Comparison of ENCODE assay signal across 10 cellular contexts in genomic region chr6:33786736-33787135, GRCh38. TPM values are rescaled to one million over a fixed set of nuclear protein-coding genes. Genes with fewer than 3 reads are reported as not detected.
A peak's percentile ranks its signal among the peaks of the same experiment; 100 is the strongest.
DNase-seq lines count a peak whose midpoint lies in the region; ATAC-seq and TF ChIP-seq lines count a peak whose summit lies in the region.
"Had no signal": no experiment of that assay in that cellular context is flagged by ENCODE, and none has a peak within 500 bp of the region (broad histone marks: within the 10 kb centered on the region; RNA-seq: fewer than 3 reads in every experiment).

No MANE protein-coding gene starts in this region.

- H3K36me3 Mint-ChIP-seq in activated CD4-positive, alpha-beta T cell treated with anti-CD3 and anti-CD28 coated beads for 36 hours (ENCODE audit: low read depth): peaks cover 38% of the 10 kb centered on the region
- peaks cover 22% of the 10 kb centered on the region for H3K36me3 Mint-ChIP-seq in WTC11

- CTCF ChIA-PET in activated CD4-positive, alpha-beta T cell treated with anti-CD3 and anti-CD28 coated beads for 36 hours (lab: Charles Lee): interaction anchor here (0.6 to 3.8 kb wide), 4 partner anchors 11 to 377 kb away, joined by 3 to 22 read pairs (median 3); no protein-coding TSS in a partner anchor
- CTCF ChIA-PET in WTC11 (lab: Charles Lee): interaction anchor here (4.2 kb wide), 1 partner anchor 16 kb away, joined by 29 read pairs; no protein-coding TSS in a partner anchor

- peaks cover 28% of the 10 kb centered on the region for H3K36me3 ChIP-seq in iPS-15b (ENCODE audit: control insufficient read depth, insufficient read depth, low read length)
- H3K36me3 ChIP-seq in spleen: peaks cover 3 to 55% (median 30%) of the 10 kb centered on the region in 6 donors

- POLR2A ChIA-PET in activated CD4-positive, alpha-beta T cell treated with anti-CD3 and anti-CD28 coated beads for 36 hours (lab: Charles Lee): no interaction called here
- POLR2A ChIA-PET in WTC11 (lab: Charles Lee): no interaction called here

- ATAC-seq in activated CD4-positive, alpha-beta T cell treated with anti-CD3 and anti-CD28 coated beads for 36 hours: no peak
- ATAC-seq in WTC11 (no peak), GM18505 (IDR thresholded peaks at IDR 0.05; ENCODE audit: unreplicated experiment) (no peak), HG03378 (IDR thresholded peaks at IDR 0.05; ENCODE audit: unreplicated experiment) (no peak)

- no peak for TF ChIP-seq POLR2A in spleen (IDR thresholded peaks at IDR 0.05)
- no peak for TF ChIP-seq POLR2A in GM18505 (IDR thresholded peaks at IDR 0.05; ENCODE audit: borderline replicate concordance, extremely low read depth, insufficient read depth, insufficient read length)

- WGBS in spleen, 5 donors: 77 to 93% (median 85%) methylated on average over 3 of the region's 3 CpGs

- H3K4me3 Mint-ChIP-seq in activated CD4-positive, alpha-beta T cell treated with anti-CD3 and anti-CD28 coated beads for 36 hours: peak overlapping the region; percentile 96
- peak overlapping the region; percentile 86; the same call in 1 of the 2 replicates for H3K4me3 Mint-ChIP-seq in WTC11

- H3K9ac ChIP-seq in iPS-15b (ENCODE audit: low read depth, low read length): peak overlapping the region; percentile 9

- H3K27me3 Mint-ChIP-seq in activated CD4-positive, alpha-beta T cell treated with anti-CD3 and anti-CD28 coated beads for 36 hours: no peaks in the 10 kb centered on the region
- H3K27me3 Mint-ChIP-seq in WTC11 (ENCODE audit: low read depth): no peaks in the 10 kb centered on the region

- no peak for DNase-seq in activated CD4-positive, alpha-beta T cell treated with anti-CD3 and anti-CD28 coated beads for 36 hours
- no peak for DNase-seq in activated CD4-positive, alpha-beta T cell treated with anti-CD3 and anti-CD28 coated beads, Interleukin-2, amount 50 U/mL, for 48 hours
- DNase-seq in WTC11 (ENCODE audit: low spot score) (no peak), spleen (no peak), NCI-H2107 (lab: John Stamatoyannopoulos, UW) (no peak)
- DNase-seq: NCI-H2029 treated with DMSO at 0.1 percent for 48 hours had no signal

- TF ChIP-seq CTCF in WTC11 (IDR thresholded peaks at IDR 0.05): no peak
- TF ChIP-seq CTCF in spleen (IDR thresholded peaks at IDR 0.05 in 8 of 11, conservative IDR thresholded peaks at IDR 0.05 in 3 of 11): no peak

- peak overlapping the region; percentile 28 for H3K27ac Mint-ChIP-seq in activated CD4-positive, alpha-beta T cell treated with anti-CD3 and anti-CD28 coated beads for 36 hours
- H3K27ac Mint-ChIP-seq in WTC11: 0 out of 2 replicates have a peak overlapping the region, but pooled peaks have one; percentile 17

- H3K4me1 ChIP-seq in iPS-15b (ENCODE audit: control insufficient read depth, insufficient read depth, low read length) (peaks cover 53% of the 10 kb centered on the region), spleen (peaks cover 39 to 59% (median 48%) of the 10 kb centered on the region in 6 donors)

- no peaks in the 10 kb centered on the region for H3K9me3 Mint-ChIP-seq in activated CD4-positive, alpha-beta T cell treated with anti-CD3 and anti-CD28 coated beads for 36 hours (ENCODE audit: low read depth)
- H3K9me3 Mint-ChIP-seq in WTC11: no peaks in the 10 kb centered on the region

- H3K27ac ChIP-seq in spleen: peak overlapping the region; percentile 90 to 100 (median 99)

- peak overlapping the region; percentile 80 for H3K4me3 ChIP-seq in iPS-15b (ENCODE audit: low read depth, low read length)
- peak overlapping the region in 3 of 8 donors; percentile 86 to 95 (median 95) for H3K4me3 ChIP-seq in spleen

- intact Hi-C loops in activated CD4-positive, alpha-beta T cell treated with anti-CD3 and anti-CD28 coated beads for 36 hours (cut with DNase I, micrococcal nuclease): loop anchor here in 1 of 2 experiments (5.0 kb wide), 2 partner anchors 164 to 451 kb away; partner anchors contain the start of genes HMGA1 and ITPR3
- intact Hi-C loops in spleen (cut with DNase I; ENCODE audit: low total_unique reads): no loop called here

- H3K9me3 ChIP-seq in iPS-15b (ENCODE audit: control insufficient read depth, insufficient read depth, low read length): no peaks in the 10 kb centered on the region
- no peaks in the 10 kb centered on the region for H3K9me3 ChIP-seq in spleen

- H3K27me3 ChIP-seq in iPS-15b (ENCODE audit: control insufficient read depth, insufficient read depth, low read length) (no peaks in the 10 kb centered on the region), spleen (replicated peaks in 1 of 7) (no peaks in the 10 kb centered on the region)

- peaks cover 47% of the 10 kb centered on the region for H3K4me1 Mint-ChIP-seq in activated CD4-positive, alpha-beta T cell treated with anti-CD3 and anti-CD28 coated beads for 36 hours
- H3K4me1 Mint-ChIP-seq in WTC11: peaks cover 73% of the 10 kb centered on the region

TF ChIP-seq in WTC11, 78 proteins besides CTCF, POLR2A, EP300 and RAD21:
- TF ChIP-seq GRHL2 (CRISPR knock-in tag; IDR thresholded peaks at IDR 0.05; ENCODE audit: insufficient replicate concordance, severe bottlenecking) (no peak), E2F5 (CRISPR knock-in tag; IDR thresholded peaks at IDR 0.05) (no peak), MXD4 (CRISPR knock-in tag; IDR thresholded peaks at IDR 0.05; ENCODE audit: borderline replicate concordance) (no peak), ZNF532 (CRISPR knock-in tag; IDR thresholded peaks at IDR 0.05; ENCODE audit: borderline replicate concordance) (no peak), KAT7 (CRISPR knock-in tag; IDR thresholded peaks at IDR 0.05; ENCODE audit: borderline replicate concordance) (no peak), GABPB1 (CRISPR knock-in tag; IDR thresholded peaks at IDR 0.05) (no peak), MAX (CRISPR knock-in tag; IDR thresholded peaks at IDR 0.05) (no peak)

RNA-seq across cellular contexts. Expression of gene LEMD2, which starts 2.2 kb away (rescaled TPM):
- 10 to 100 TPM; 55.2 to 61.5 TPM for total RNA-seq in activated CD4-positive, alpha-beta T cell treated with anti-CD3 and anti-CD28 coated beads for 36 hours
- total RNA-seq in WTC11 (2021) (46.6 to 62.9 TPM (median 48.2 TPM) in 3 replicates), spleen (10 to 100 TPM; 59.3 to 97.6 (median 71.6) TPM)
- polyA plus RNA-seq in spleen: 10 to 100 TPM; 38.6 to 60.8 (median 50.6) TPM

RNA-seq across cellular contexts. Expression of gene MLN, which starts 17.1 kb away (rescaled TPM):
- not detected for total RNA-seq in activated CD4-positive, alpha-beta T cell treated with anti-CD3 and anti-CD28 coated beads for 36 hours
- total RNA-seq in WTC11 (2021): not detected in 3 replicates
- not detected for total RNA-seq in spleen
- not detected for polyA plus RNA-seq in spleen
- total RNA-seq: subcutaneous adipose tissue had no signal

RNA-seq across cellular contexts. Expression of gene IP6K3, which starts 40.0 kb away (rescaled TPM):
- total RNA-seq in activated CD4-positive, alpha-beta T cell treated with anti-CD3 and anti-CD28 coated beads for 36 hours: not detected
- total RNA-seq in WTC11 (2021) (0.44 to 1.1 TPM (median 0.89 TPM) in 3 replicates), spleen (1 to 10 TPM in 6 of 7 donors, under 1 TPM in 1; 0.70 to 5.8 (median 2.7) TPM)
- under 1 TPM; 0.30 to 0.64 (median 0.36) TPM for polyA plus RNA-seq in spleen
